In genomic region chr2:113228991-113229716, GRCh38 we compare ENCODE assay signal across 22 cellular contexts. TPM values are rescaled to one million over a fixed set of nuclear protein-coding genes. Genes with fewer than 3 reads are reported as not detected.
A peak's percentile ranks its signal among the peaks of the same experiment; 100 is the strongest.
DNase-seq lines count a peak whose midpoint lies in the region; ATAC-seq and TF ChIP-seq lines count a peak whose summit lies in the region.
"Had no signal": no experiment of that assay in that cellular context is flagged by ENCODE, and none has a peak within 500 bp of the region (broad histone marks: within the 10 kb centered on the region; RNA-seq: fewer than 3 reads in every experiment).

No MANE protein-coding gene starts in this region.

- no peaks in the 10 kb centered on the region for H3K9me3 Mint-ChIP-seq in stimulated activated effector memory CD8-positive, alpha-beta T cell treated with anti-CD3 and anti-CD28 coated beads, Interleukin-12 subunit alpha, Interleukin-12 subunit beta, amount 100 ng/mL, for 72 hours
- no peaks in the 10 kb centered on the region for H3K9me3 Mint-ChIP-seq in activated CD8-positive, alpha-beta T cell treated with anti-CD3 and anti-CD28 coated beads for 36 hours
- H3K9me3 Mint-ChIP-seq: activated T-helper 2 cell treated with anti-CD3 and anti-CD28 coated beads, Interferon-gamma antibody, Interleukin-2, Interleukin-4, amounts not matched to agents 10 μg/mL and 5 μg/mL and 100 μg/mL, durations not matched to agents 14 hours and 24 hours and 36 hours had no signal

- H3K27me3 Mint-ChIP-seq in activated CD8-positive, alpha-beta T cell treated with anti-CD3 and anti-CD28 coated beads for 36 hours = no peaks in the 10 kb centered on the region

- H3K36me3 Mint-ChIP-seq in stimulated activated effector memory CD8-positive, alpha-beta T cell treated with anti-CD3 and anti-CD28 coated beads, Interleukin-12 subunit alpha, Interleukin-12 subunit beta, amount 100 ng/mL, for 72 hours = no peaks in the 10 kb centered on the region
- H3K36me3 Mint-ChIP-seq in activated CD8-positive, alpha-beta T cell treated with anti-CD3 and anti-CD28 coated beads for 36 hours (ENCODE audit: low read depth) = no peaks in the 10 kb centered on the region
- H3K36me3 Mint-ChIP-seq: naive thymus-derived CD4-positive, alpha-beta T cell had no signal

- DNase-seq in DMS 273 (lab: John Stamatoyannopoulos, UW; ENCODE audit: unreplicated experiment) (peak; percentile 9), DMS 273 treated with DMSO at 0.1 percent for 48 hours (lab: John Stamatoyannopoulos, UW) (no peak), NCI-H748 treated with DMSO at 0.1 percent for 48 hours (lab: John Stamatoyannopoulos, UW) (peak; percentile 71), epithelial cell of proximal tubule (ENCODE audit: low read depth) (no peak), coronary artery (ENCODE audit: low spot score) (no peak), NCI-H446 (lab: John Stamatoyannopoulos, UW) (no peak)
- no peak for DNase-seq in stimulated activated effector memory CD8-positive, alpha-beta T cell treated with anti-CD3 and anti-CD28 coated beads, Interleukin-12 subunit alpha, Interleukin-12 subunit beta, amount 100 ng/mL, for 72 hours (ENCODE audit: low spot score in 2 of 2)
- no peak for DNase-seq in activated CD8-positive, alpha-beta T cell treated with anti-CD3 and anti-CD28 coated beads for 36 hours
- DNase-seq: activated CD4-positive, CD25-positive, alpha-beta regulatory T cell treated with anti-CD3 and anti-CD28 coated beads, Interleukin-2, amount 50 U/mL, for 72 hours; amniotic stem cell; BE2C; central memory CD4-positive, alpha-beta T cell; effector CD4-positive, alpha-beta T cell; glutamatergic neuron; lower lobe of right lung; naive thymus-derived CD4-positive, alpha-beta T cell; NCI-H1105; stimulated activated CD4-positive, alpha-beta T cell treated with anti-CD3 and anti-CD28 coated beads, Interleukin-4, amount 100 ng/mL, for 24 hours had no signal

- POLR2A ChIA-PET in activated CD8-positive, alpha-beta T cell treated with anti-CD3 and anti-CD28 coated beads for 36 hours (lab: Charles Lee) = interaction anchor here (1.0 kb wide), 1 partner anchor 13 kb away, joined by 3 read pairs; no protein-coding TSS in a partner anchor

- ATAC-seq in stimulated activated effector memory CD8-positive, alpha-beta T cell treated with anti-CD3 and anti-CD28 coated beads, Interleukin-12 subunit alpha, Interleukin-12 subunit beta, amount 100 ng/mL, for 72 hours = no peak
- ATAC-seq in activated CD8-positive, alpha-beta T cell treated with anti-CD3 and anti-CD28 coated beads for 36 hours = no peak
- ATAC-seq: naive thymus-derived CD4-positive, alpha-beta T cell had no signal

- H3K4me3 Mint-ChIP-seq in stimulated activated effector memory CD8-positive, alpha-beta T cell treated with anti-CD3 and anti-CD28 coated beads, Interleukin-12 subunit alpha, Interleukin-12 subunit beta, amount 100 ng/mL, for 72 hours = no peak overlapping the region
- no peak overlapping the region for H3K4me3 Mint-ChIP-seq in activated CD8-positive, alpha-beta T cell treated with anti-CD3 and anti-CD28 coated beads for 36 hours
- H3K4me3 Mint-ChIP-seq: naive thymus-derived CD4-positive, alpha-beta T cell had no signal

- intact Hi-C loops in activated CD8-positive, alpha-beta T cell treated with anti-CD3 and anti-CD28 coated beads for 36 hours (cut with micrococcal nuclease) = no loop called here

- TF ChIP-seq CTCF in epithelial cell of proximal tubule (conservative IDR thresholded peaks at IDR 0.05; ENCODE audit: low read depth, low read length) (peak; percentile 32), coronary artery (IDR thresholded peaks at IDR 0.05) (no peak)
- TF ChIP-seq CTCF in activated CD8-positive, alpha-beta T cell treated with anti-CD3 and anti-CD28 coated beads for 36 hours (IDR thresholded peaks at IDR 0.05) = no peak

- CTCF ChIA-PET in activated CD8-positive, alpha-beta T cell treated with anti-CD3 and anti-CD28 coated beads for 36 hours (lab: Charles Lee) = interaction anchor here (0.9 to 2.2 kb wide), 5 partner anchors 11 to 161 kb away, joined by 3 to 9 read pairs (median 7); no protein-coding TSS in a partner anchor

- peak overlapping the region; percentile 69 for H3K27ac Mint-ChIP-seq in stimulated activated effector memory CD8-positive, alpha-beta T cell treated with anti-CD3 and anti-CD28 coated beads, Interleukin-12 subunit alpha, Interleukin-12 subunit beta, amount 100 ng/mL, for 72 hours
- H3K27ac Mint-ChIP-seq in activated CD8-positive, alpha-beta T cell treated with anti-CD3 and anti-CD28 coated beads for 36 hours = no peak overlapping the region
- H3K27ac Mint-ChIP-seq: activated T-helper 2 cell treated with anti-CD3 and anti-CD28 coated beads, Interferon-gamma antibody, Interleukin-2, Interleukin-4, amounts not matched to agents 10 μg/mL and 5 μg/mL and 100 μg/mL, durations not matched to agents 14 hours and 24 hours and 36 hours; progenitor cell of endocrine pancreas had no signal

- peaks cover 28% of the 10 kb centered on the region for H3K4me1 Mint-ChIP-seq in stimulated activated effector memory CD8-positive, alpha-beta T cell treated with anti-CD3 and anti-CD28 coated beads, Interleukin-12 subunit alpha, Interleukin-12 subunit beta, amount 100 ng/mL, for 72 hours
- peaks cover 17% of the 10 kb centered on the region for H3K4me1 Mint-ChIP-seq in activated CD8-positive, alpha-beta T cell treated with anti-CD3 and anti-CD28 coated beads for 36 hours (ENCODE audit: low read depth)

- no peak overlapping the region for H3K4me3 ChIP-seq in epithelial cell of proximal tubule (ENCODE audit: low read depth, low read length)
- no peak overlapping the region for H3K4me3 ChIP-seq in coronary artery
- H3K4me3 ChIP-seq: lower lobe of right lung had no signal

- no peak overlapping the region for H3K27ac ChIP-seq in coronary artery
- H3K27ac ChIP-seq: 22Rv1, lower lobe of right lung had no signal

RNA-seq across cellular contexts. Expression of gene PAX8, which starts 49.6 kb away (rescaled TPM):
- total RNA-seq in epithelial cell of proximal tubule = 109 and 127 TPM in 2 replicates
- under 1 TPM; 0.43 to 0.63 TPM for total RNA-seq in activated CD8-positive, alpha-beta T cell treated with anti-CD3 and anti-CD28 coated beads for 36 hours
- total RNA-seq: skeletal muscle tissue had no signal

RNA-seq across cellular contexts. Expression of gene PSD4, which starts 55.4 kb away (rescaled TPM):
- 5.9 and 7.3 TPM in 2 replicates for total RNA-seq in epithelial cell of proximal tubule
- total RNA-seq in activated CD8-positive, alpha-beta T cell treated with anti-CD3 and anti-CD28 coated beads for 36 hours = 100 to 1,000 TPM; 247 to 251 TPM

Comparison
In these comparisons a context has a peak if more than half of its experiments do, and no peak if none do; other contexts are left out.
1. DNase-seq: peak in DMS 273 (single experiment) and NCI-H748 treated with DMSO at 0.1 percent for 48 hours (single experiment); none in DMS 273 treated with DMSO at 0.1 percent for 48 hours (single experiment), epithelial cell of proximal tubule (single experiment), stimulated activated effector memory CD8-positive, alpha-beta T cell treated with anti-CD3 and anti-CD28 coated beads, Interleukin-12 subunit alpha, Interleukin-12 subunit beta, amount 100 ng/mL, for 72 hours (0 of 2), coronary artery (single experiment), activated CD8-positive, alpha-beta T cell treated with anti-CD3 and anti-CD28 coated beads for 36 hours (single experiment) and NCI-H446 (0 of 2).
2. RNA of gene PAX8, which starts 49.6 kb away (total RNA-seq): 109 to 127 TPM in epithelial cell of proximal tubule; 0.43 to 0.63 TPM in activated CD8-positive, alpha-beta T cell treated with anti-CD3 and anti-CD28 coated beads for 36 hours; every median in the first group is over 10 times any median in the second.
3. RNA of gene PSD4, which starts 55.4 kb away (total RNA-seq): 247 to 251 TPM in activated CD8-positive, alpha-beta T cell treated with anti-CD3 and anti-CD28 coated beads for 36 hours; 5.9 to 7.3 TPM in epithelial cell of proximal tubule; every median in the first group is over 10 times any median in the second.